ENCODE assay signal across 8 cellular contexts in the genomic region with DNA sequence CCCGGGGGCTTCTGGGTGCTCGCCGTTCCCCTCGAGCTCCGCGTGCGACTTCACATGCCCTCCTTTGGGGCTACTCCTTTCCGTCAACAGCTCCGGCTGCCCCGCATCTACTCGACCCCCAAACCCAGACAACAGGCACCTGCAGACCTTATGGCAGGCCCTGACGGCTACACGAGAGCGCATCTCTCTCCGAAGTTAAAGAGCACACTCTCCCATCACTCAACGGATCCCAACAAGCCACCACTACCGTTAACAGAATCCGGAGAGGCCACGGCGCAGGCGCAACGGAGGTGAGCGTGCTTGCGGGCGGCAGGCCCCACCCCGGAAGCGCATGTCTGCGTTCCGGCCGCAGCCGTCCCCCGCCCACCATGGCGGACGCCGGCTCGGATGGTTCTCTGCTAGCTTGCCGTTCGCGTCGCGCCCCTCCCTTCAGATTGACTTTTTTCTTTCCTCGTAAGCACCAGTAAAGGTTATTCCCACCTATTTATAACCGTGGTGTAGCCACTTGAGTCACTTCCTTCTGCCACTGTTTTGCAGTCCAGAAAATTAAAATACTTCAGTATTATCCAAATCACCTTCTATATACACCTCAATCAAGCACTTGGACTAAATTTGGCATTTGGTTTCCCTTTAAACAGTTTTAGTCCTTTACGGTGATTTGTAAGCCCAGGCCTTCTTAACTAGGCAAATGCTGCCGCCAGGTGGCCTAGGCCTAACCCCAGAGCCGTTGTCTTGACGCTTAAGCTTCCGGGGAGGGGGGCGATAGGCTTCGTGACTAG. TPM values are rescaled to one million over a fixed set of nuclear protein-coding genes. Genes with fewer than 3 reads are reported as not detected.
DNase-seq lines count a peak whose midpoint lies in the region; ATAC-seq and TF ChIP-seq lines count a peak whose summit lies in the region.

Gene POLG2, minus strand, starts transcription at position 269 of the 779 bp plus-strand sequence. Its CDS starts 86 bp downstream, at position 183.

- H3K4me3 ChIP-seq in OCI-LY7 (ENCODE audit: low read depth, low read length, poor library complexity, severe bottlenecking): peak within 1 kb of the TSS; percentile 87
- peak within 1 kb of the TSS; percentile 37 for H3K4me3 ChIP-seq in mucosa of descending colon

- peak; percentile 80 for ATAC-seq in GM21529 (IDR thresholded peaks at IDR 0.05; ENCODE audit: unreplicated experiment)
- ATAC-seq in mucosa of descending colon: peak; percentile 97

- CTCF ChIA-PET in OCI-LY7 (lab: Charles Lee; ENCODE audit: unreplicated experiment): interaction anchor here (0.5 kb wide), 1 partner anchor 85 kb away, joined by 4 read pairs; no protein-coding TSS in a partner anchor

- H3K9me3 ChIP-seq in OCI-LY7 (ENCODE audit: low read length) (no peaks in the 10 kb centered on the region), mucosa of descending colon (no peaks in the 10 kb centered on the region)

- TF ChIP-seq CTCF in OCI-LY7 (conservative IDR thresholded peaks at IDR 0.05; ENCODE audit: low read length): peak; percentile 86
- no peak for TF ChIP-seq CTCF in mucosa of descending colon (IDR thresholded peaks at IDR 0.05)

- H3K36me3 Mint-ChIP-seq in IgD-negative memory B cell: peaks cover 4% of the 10 kb centered on the region

- peaks cover 27% of the 10 kb centered on the region; the same call in 1 of the 2 replicates for H4K20me1 ChIP-seq in OCI-LY7 (ENCODE audit: insufficient read depth, low read length)

- DNase-seq in DMS153 treated with DMSO at 0.1 percent for 48 hours (lab: John Stamatoyannopoulos, UW; ENCODE audit: unreplicated experiment): peak; percentile 79
- peak; percentile 96 for DNase-seq in OCI-LY7 (ENCODE audit: low spot score)
- DNase-seq in activated T-cell treated with anti-CD3 and anti-CD28 coated beads for 1 hour (ENCODE audit: low read depth): peak; percentile 96
- peak; percentile 81 for DNase-seq in epidermal melanocyte (ENCODE audit: insufficient read length, low spot score)
- DNase-seq in mucosa of descending colon: peak; percentile 95 to 97 (median 96)
- peak; percentile 91 to 92 for DNase-seq in stimulated activated CD8-positive, alpha-beta memory T cell treated with anti-CD3 and anti-CD28 coated beads, Interleukin-4, amount 100 ng/mL, for 1 hour (ENCODE audit: low read depth in 2 of 2, low spot score in 1 of 2)

- peak within 1 kb of the TSS; percentile 76 for H3K4me2 ChIP-seq in OCI-LY7 (ENCODE audit: low read length)

- peaks cover 32 to 71% (median 56%) of the 10 kb centered on the region in 3 donors for H3K4me1 Mint-ChIP-seq in IgD-negative memory B cell

- H3K4me3 Mint-ChIP-seq in IgD-negative memory B cell: peak within 1 kb of the TSS; percentile 97 to 100 (median 99)

- TSS peak; percentile 89 for BruUV-seq in OCI-LY7 (replicated peaks; lab: Mats Ljungman, UMichigan)

- H3K27ac Mint-ChIP-seq in IgD-negative memory B cell: peak within 1 kb of the TSS; percentile 95 to 99 (median 98)

- peak within 1 kb of the TSS; percentile 12; the same call in 1 of the 2 replicates for H2AFZ ChIP-seq in OCI-LY7 (ENCODE audit: low read length)

- H3K36me3 ChIP-seq in OCI-LY7 (ENCODE audit: insufficient read depth, low read length): peaks cover 74% of the 10 kb centered on the region
- H3K36me3 ChIP-seq in mucosa of descending colon (ENCODE audit: low read depth): peaks cover 25% of the 10 kb centered on the region

- H3K9me3 Mint-ChIP-seq in IgD-negative memory B cell: no peaks in the 10 kb centered on the region

- no peaks in the 10 kb centered on the region for H3K9me2 ChIP-seq in OCI-LY7 (ENCODE audit: insufficient read depth, low read length)

- H3K27me3 Mint-ChIP-seq in IgD-negative memory B cell: no peaks in the 10 kb centered on the region

- peak within 1 kb of the TSS; percentile 96 for H3K27ac ChIP-seq in OCI-LY7 (ENCODE audit: low read depth, low read length, poor library complexity, severe bottlenecking)

- peaks cover 80% of the 10 kb centered on the region for H3K79me2 ChIP-seq in OCI-LY7 (ENCODE audit: insufficient read depth, low read depth, low read length)

- intact Hi-C loops in OCI-LY7 (cut with micrococcal nuclease; ENCODE audit: unreplicated experiment): loop anchor here (1.0 to 5.0 kb wide), 3 partner anchors 152 to 570 kb away; no protein-coding TSS in a partner anchor
- intact Hi-C loops in mucosa of descending colon (cut with DNase I, micrococcal nuclease): no loop called here

- H3K4me1 ChIP-seq in OCI-LY7 (ENCODE audit: insufficient read depth, low read length, poor library complexity, severe bottlenecking): peaks cover 63% of the 10 kb centered on the region
- peaks cover 48% of the 10 kb centered on the region for H3K4me1 ChIP-seq in mucosa of descending colon (ENCODE audit: low read depth)

- POLR2A ChIA-PET in OCI-LY7 (lab: Charles Lee): interaction anchor here (0.9 to 2.0 kb wide), 9 partner anchors 9 to 85 kb away, joined by 3 to 17 read pairs (median 5); partner anchors contain the start of genes CEP95, DDX5 and MILR1

RNA-seq across cellular contexts. Expression of gene POLG2, which starts in this region (rescaled TPM):
- polyA plus RNA-seq in IgD-negative memory B cell: 9.3 TPM
- 22.9 and 31.4 TPM in 2 replicates for total RNA-seq in OCI-LY7 (2014; rRNA removed; shearing (Covaris generic))
- total RNA-seq in OCI-LY7 (2022) (51.1 and 54.4 TPM in 2 replicates), mucosa of descending colon (10 to 100 TPM; 10.8 to 13.5 (median 11.8) TPM)

Comparison
In these comparisons a context has a peak if more than half of its experiments do, and no peak if none do; other contexts are left out.
1. Peak in every context shown above with its lines: DNase-seq, ATAC-seq, H3K4me3 ChIP-seq and H3K27ac ChIP-seq.